ENCODE assay signal across 10 cellular contexts in genomic region chr22:50705219-50705691, GRCh38. TPM values are rescaled to one million over a fixed set of nuclear protein-coding genes. Genes with fewer than 3 reads are reported as not detected.
DNase-seq lines count a peak whose midpoint lies in the region; ATAC-seq and TF ChIP-seq lines count a peak whose summit lies in the region.
"Had no signal": no experiment of that assay in that cellular context is flagged by ENCODE, and none has a peak within 500 bp of the region (broad histone marks: within the 10 kb centered on the region; RNA-seq: fewer than 3 reads in every experiment).

No MANE protein-coding gene starts in this region.

- H3K36me3 ChIP-seq in spleen: peaks cover 0 to 69% (median 2%) of the 10 kb centered on the region in 6 donors

- peak overlapping the region in 4 of 8 donors; percentile 14 to 51 (median 24) for H3K27ac ChIP-seq in spleen

- no peaks in the 10 kb centered on the region for H3K27me3 Mint-ChIP-seq in WTC11 (ENCODE audit: low read depth)

- H3K9me3 Mint-ChIP-seq in WTC11: no peaks in the 10 kb centered on the region
- H3K9me3 Mint-ChIP-seq: T-helper 2 cell treated with Interferon-gamma antibody and Interleukin-4, amounts not matched to agents 5 μg/mL and 100 μg/mL, for 36 hours had no signal

- WGBS in spleen, 5 donors: 59 to 82% (median 74%) methylated on average over 14 to 23 of the region's 23 CpGs

- TF ChIP-seq POLR2A in spleen (IDR thresholded peaks at IDR 0.05): no peak

- no peak overlapping the region for H3K27ac Mint-ChIP-seq in WTC11
- H3K27ac Mint-ChIP-seq: T-helper 2 cell treated with Interferon-gamma antibody and Interleukin-4, amounts not matched to agents 5 μg/mL and 100 μg/mL, for 36 hours had no signal

- no peak overlapping the region for H3K4me3 Mint-ChIP-seq in WTC11
- H3K4me3 Mint-ChIP-seq: T-helper 2 cell treated with Interferon-gamma antibody and Interleukin-4, amounts not matched to agents 5 μg/mL and 100 μg/mL, for 36 hours had no signal

- ATAC-seq in WTC11: peak; percentile 92
- ATAC-seq in GM19463 (IDR thresholded peaks at IDR 0.05; ENCODE audit: unreplicated experiment): no peak
- no peak for ATAC-seq in omental fat pad (ENCODE audit: low FRiP score)
- ATAC-seq in GM19023 (IDR thresholded peaks at IDR 0.05; ENCODE audit: unreplicated experiment): no peak

- H3K27me3 ChIP-seq in spleen (replicated peaks in 1 of 7): peaks cover 0 to 5% (median 0%) of the 10 kb centered on the region in 7 donors

- peaks cover 0 to 83% (median 33%) of the 10 kb centered on the region in 6 donors for H3K4me1 ChIP-seq in spleen

- H3K36me3 Mint-ChIP-seq in WTC11: no peaks in the 10 kb centered on the region

- intact Hi-C loops in spleen (cut with DNase I; ENCODE audit: low total_unique reads): no loop called here

- no peak overlapping the region for H3K4me3 ChIP-seq in spleen

- in situ Hi-C loops in GM13977 (cut with MboI; ENCODE audit: low pct_unique_long_range_greater_than_20kb, low sequenced_read_pairs, unreplicated experiment): no loop called here

- CTCF ChIA-PET in WTC11 (lab: Charles Lee): no interaction called here

- no peak for TF ChIP-seq CTCF in WTC11 (IDR thresholded peaks at IDR 0.05)
- no peak for TF ChIP-seq CTCF in spleen (IDR thresholded peaks at IDR 0.05 in 8 of 11, conservative IDR thresholded peaks at IDR 0.05 in 3 of 11)
- no peak for TF ChIP-seq CTCF in omental fat pad (IDR thresholded peaks at IDR 0.05)
- TF ChIP-seq CTCF in GM13977 (IDR thresholded peaks at IDR 0.05; ENCODE audit: extremely low read depth, insufficient read depth, missing control alignments): no peak

- H3K4me1 Mint-ChIP-seq in WTC11: no peaks in the 10 kb centered on the region

- H3K9me3 ChIP-seq in spleen: no peaks in the 10 kb centered on the region

- DNase-seq in NCI-H1436 treated with DMSO at 0.1 percent for 48 hours (lab: John Stamatoyannopoulos, UW): peak; percentile 51
- peak; percentile 89 for DNase-seq in WTC11 (ENCODE audit: low spot score)
- peak; percentile 68 for DNase-seq in iPS DF 4.7 (ENCODE audit: extremely low read depth, low spot score)
- peak; percentile 77 for DNase-seq in spleen
- DNase-seq in omental fat pad (ENCODE audit: low spot score): no peak
- DNase-seq in GM13977 (ENCODE audit: low spot score): no peak

- POLR2A ChIA-PET in WTC11 (lab: Charles Lee): no interaction called here

TF ChIP-seq in WTC11, 78 proteins besides CTCF, POLR2A, EP300 and RAD21:
- peak; percentile 65; the same call in 1 of the 2 replicates for TF ChIP-seq FOXK1 (CRISPR knock-in tag; IDR thresholded peaks at IDR 0.05)
- peak; percentile 87 for TF ChIP-seq NR2C2 (CRISPR knock-in tag; IDR thresholded peaks at IDR 0.05)
- TF ChIP-seq MXD4 (CRISPR knock-in tag; IDR thresholded peaks at IDR 0.05; ENCODE audit: borderline replicate concordance): no peak
- TF ChIP-seq CREM (CRISPR knock-in tag; IDR thresholded peaks at IDR 0.05): peak; percentile 55; the same call in 1 of the 2 replicates

RNA-seq across cellular contexts. Expression of gene SHANK3, which starts 32.6 kb away (rescaled TPM):
- 9.6 to 10.5 TPM (median 9.7 TPM) in 3 replicates for total RNA-seq in WTC11 (2021)
- 100 to 1,000 TPM in 3 of 7 donors, 10 to 100 TPM in 4; 55.5 to 264 (median 89.1) TPM for total RNA-seq in spleen
- 100 to 1,000 TPM in 1 of 3 donors, 10 to 100 TPM in 1, 1 to 10 TPM in 1; 9.9 to 112 (median 31.8) TPM for polyA plus RNA-seq in spleen
- total RNA-seq in omental fat pad: 10 to 100 TPM in 3 of 4 donors, 1 to 10 TPM in 1; 3.3 to 61.3 (median 19.4) TPM

RNA-seq across cellular contexts. Expression of gene ACR, which starts 32.7 kb away (rescaled TPM):
- total RNA-seq in WTC11 (2021) (0.18 to 0.55 TPM (median 0.46 TPM) in 3 replicates), spleen (10 to 100 TPM in 1 of 7 donors, 1 to 10 TPM in 5, under 1 TPM in 1; 0.88 to 12.5 (median 2.3) TPM), omental fat pad (1 to 10 TPM in 1 of 4 donors, under 1 TPM in 1, not detected in 2; 0.72 to 1.7 TPM)
- 1 to 10 TPM in 1 of 3 donors, under 1 TPM in 2; 0.21 to 1.2 (median 0.67) TPM for polyA plus RNA-seq in spleen
- polyA plus RNA-seq: keratinocyte had no signal

Comparison
In these comparisons a context has a peak if more than half of its experiments do, and no peak if none do; other contexts are left out.
1. DNase-seq: peak in NCI-H1436 treated with DMSO at 0.1 percent for 48 hours (single experiment), WTC11 (single experiment), iPS DF 4.7 (single experiment) and spleen (single experiment); none in omental fat pad (single experiment) and GM13977 (single experiment).